ENCODE assay signal across 1 cellular context in the genomic region with DNA sequence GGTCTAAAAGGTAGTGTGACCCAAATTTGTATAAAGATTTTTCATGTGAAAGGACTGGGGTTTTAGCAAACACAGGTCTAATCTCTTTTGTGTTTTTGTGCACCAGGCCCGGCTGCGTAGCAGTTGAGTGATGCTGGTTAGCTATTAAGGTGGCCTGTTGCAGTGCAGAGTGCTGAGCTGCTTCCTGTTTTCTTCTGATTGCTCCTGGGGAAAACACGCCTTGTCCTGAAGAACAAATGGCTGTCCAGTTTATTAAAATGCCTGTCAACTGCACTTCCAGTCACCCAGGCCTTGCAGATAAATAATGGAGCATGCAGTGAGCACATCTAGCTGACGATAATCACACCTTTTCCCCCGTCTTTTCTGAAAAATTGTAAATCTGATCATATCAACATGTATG.
TF ChIP-seq lines count a peak whose summit lies in the region.

No MANE protein-coding gene starts in this region.

TF ChIP-seq in HCT116, 20 proteins besides CTCF, POLR2A, EP300 and RAD21 (continued from another document):
- TF ChIP-seq FOSL1 (IDR thresholded peaks at IDR 0.05; ENCODE audit: low read depth) (peak; percentile 28; the same call in 1 of the 2 replicates), ZNF274 (IDR thresholded peaks at IDR 0.05; ENCODE audit: low read depth, low read length) (no peak), EZH2phosphoT487 (IDR thresholded peaks at IDR 0.05; ENCODE audit: borderline replicate concordance) (no peak), ZBTB33 (IDR thresholded peaks at IDR 0.05; ENCODE audit: extremely low read depth, insufficient replicate concordance, low read length) (no peak), SP1 (IDR thresholded peaks at IDR 0.05; ENCODE audit: low read depth) (peak; percentile 88), MAX (IDR thresholded peaks at IDR 0.05) (peak; percentile 92), SRF (IDR thresholded peaks at IDR 0.05; ENCODE audit: low read depth) (peak; percentile 59), ZFX (IDR thresholded peaks at IDR 0.05) (peak; percentile 40; the same call in 1 of the 2 replicates), REST (IDR thresholded peaks at IDR 0.05; ENCODE audit: low read depth) (no peak), TCF7L2 (IDR thresholded peaks at IDR 0.05; ENCODE audit: borderline replicate concordance, extremely low read depth, insufficient read depth, insufficient read length) (no peak), EGR1 (IDR thresholded peaks at IDR 0.05; ENCODE audit: low read depth) (no peak), YY1 (IDR thresholded peaks at IDR 0.05; ENCODE audit: extremely low read depth, insufficient replicate concordance, low read depth, low read length) (peak; percentile 48)
- TF ChIP-seq, protein P1, sequence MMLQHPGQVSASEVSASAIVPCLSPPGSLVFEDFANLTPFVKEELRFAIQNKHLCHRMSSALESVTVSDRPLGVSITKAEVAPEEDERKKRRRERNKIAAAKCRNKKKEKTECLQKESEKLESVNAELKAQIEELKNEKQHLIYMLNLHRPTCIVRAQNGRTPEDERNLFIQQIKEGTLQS (IDR thresholded peaks at IDR 0.05) = no peak
TF ChIP-seq in HCT116: peak in this region for 10.
